ENCODE assay signal across 27 cellular contexts in the genomic region with DNA sequence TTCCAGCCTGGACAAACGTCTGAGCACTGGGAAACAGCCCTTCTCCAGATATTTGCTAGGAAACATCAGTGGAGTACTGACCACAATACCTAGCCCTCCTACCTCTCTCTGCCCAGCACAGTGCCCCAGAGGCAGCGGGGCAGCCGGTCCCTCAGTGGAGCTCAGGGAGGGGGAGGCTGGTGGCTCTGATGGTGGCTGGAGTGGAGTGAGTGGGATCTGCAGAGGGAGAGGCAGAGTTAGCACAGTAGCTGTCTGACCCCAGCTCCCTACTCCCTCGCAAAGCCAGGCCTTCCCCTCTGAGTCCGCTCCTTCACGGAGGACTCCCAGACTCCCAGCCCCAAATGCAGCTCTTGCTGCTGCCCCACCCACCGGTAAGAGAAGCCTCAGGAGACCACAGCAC.
"Had no signal": no experiment of that assay in that cellular context is flagged by ENCODE, and none has a peak within 500 bp of the region (broad histone marks: within the 10 kb centered on the region; RNA-seq: fewer than 3 reads in every experiment).

No MANE protein-coding gene starts in this region.

- H3K4me3 Mint-ChIP-seq: activated CD4-positive, alpha-beta memory T cell treated with anti-CD3 and anti-CD28 coated beads for 36 hours; activated CD4-positive, alpha-beta T cell treated with anti-CD3 and anti-CD28 coated beads, Interleukin-2, amount 10 ng/mL, durations not matched to agents 24 days and 14 days; dendritic cell treated with granulocyte-macrophage colony-stimulating factor and Interleukin-4, amounts not matched to agents 40 ng/mL and 50 ng/mL, for 4 days; endodermal cell; naive thymus-derived CD8-positive, alpha-beta T cell had no signal

- H3K27ac Mint-ChIP-seq: activated CD4-positive, alpha-beta memory T cell treated with anti-CD3 and anti-CD28 coated beads for 36 hours; activated CD4-positive, alpha-beta T cell treated with anti-CD3 and anti-CD28 coated beads, Interleukin-2, amount 10 ng/mL, durations not matched to agents 24 days and 14 days; endodermal cell had no signal

- H3K36me3 Mint-ChIP-seq: activated CD4-positive, alpha-beta memory T cell treated with anti-CD3 and anti-CD28 coated beads for 36 hours; activated naive CD4-positive, alpha-beta T cell treated with anti-CD3 and anti-CD28 coated beads, Interleukin-2, amount 50 U/mL, for 72 hours had no signal

- ATAC-seq: activated CD4-positive, CD25-positive, alpha-beta regulatory T cell treated with anti-CD3 and anti-CD28 coated beads, Interleukin-2, amount 50 U/mL, for 24 hours; activated naive CD4-positive, alpha-beta T cell treated with anti-CD3 and anti-CD28 coated beads, Interleukin-2, amount 50 U/mL, for 72 hours; esophagus mucosa; left colon; naive thymus-derived CD8-positive, alpha-beta T cell; pancreas; right cardiac atrium had no signal

- H3K4me3 ChIP-seq: breast epithelium, pancreas, suprapubic skin, tibial nerve had no signal

- H3K4me1 ChIP-seq: breast epithelium, pancreas had no signal

- H3K27me3 ChIP-seq: breast epithelium, pancreas, suprapubic skin, tibial nerve had no signal

- H3K9me3 Mint-ChIP-seq: activated CD4-positive, alpha-beta memory T cell treated with anti-CD3 and anti-CD28 coated beads for 36 hours; activated CD4-positive, alpha-beta T cell treated with anti-CD3 and anti-CD28 coated beads, Interleukin-2, amount 10 ng/mL, durations not matched to agents 24 days and 14 days; activated naive CD4-positive, alpha-beta T cell treated with anti-CD3 and anti-CD28 coated beads, Interleukin-2, amount 50 U/mL, for 72 hours; dendritic cell treated with granulocyte-macrophage colony-stimulating factor and Interleukin-4, amounts not matched to agents 40 ng/mL and 50 ng/mL, for 4 days; endodermal cell; naive thymus-derived CD8-positive, alpha-beta T cell had no signal

- H3K27ac ChIP-seq: breast epithelium, pancreas, suprapubic skin, VCaP had no signal

- H3K4me1 Mint-ChIP-seq: activated CD4-positive, alpha-beta T cell treated with anti-CD3 and anti-CD28 coated beads, Interleukin-2, amount 10 ng/mL, durations not matched to agents 24 days and 14 days had no signal

- DNase-seq: activated CD4-positive, alpha-beta memory T cell treated with anti-CD3 and anti-CD28 coated beads for 36 hours; activated CD4-positive, alpha-beta T cell treated with anti-CD3 and anti-CD28 coated beads, Interleukin-2, amount 10 ng/mL, durations not matched to agents 24 days and 14 days; activated CD8-positive, alpha-beta memory T cell treated with anti-CD3 and anti-CD28 coated beads, Interleukin-2, amount 50 U/mL, for 4 hours; activated T-cell treated with anti-CD3 and anti-CD28 coated beads, Interleukin-2, amount 50 U/mL, for 1 hour; central memory CD4-positive, alpha-beta T cell; foreskin fibroblast; head of caudate nucleus; hippocampal formation; kidney; left colon; midbrain; naive thymus-derived CD8-positive, alpha-beta T cell; nucleus accumbens; pancreas; right cardiac atrium; stimulated activated CD4-positive, alpha-beta T cell treated with anti-CD3 and anti-CD28 coated beads, Interleukin-15, amount 100 ng/mL, for 24 hours; stimulated activated CD4-positive, alpha-beta T cell treated with anti-CD3 and anti-CD28 coated beads, Interleukin-2, amount 100 ng/mL, for 24 hours; stimulated activated naive CD4-positive, alpha-beta T cell had no signal

- H3K36me3 ChIP-seq: pancreas had no signal

- H3K9me3 ChIP-seq: breast epithelium, pancreas, suprapubic skin, tibial nerve had no signal

- H3K27me3 Mint-ChIP-seq: activated CD4-positive, alpha-beta memory T cell treated with anti-CD3 and anti-CD28 coated beads for 36 hours; activated CD4-positive, alpha-beta T cell treated with anti-CD3 and anti-CD28 coated beads, Interleukin-2, amount 10 ng/mL, durations not matched to agents 24 days and 14 days; dendritic cell treated with granulocyte-macrophage colony-stimulating factor and Interleukin-4, amounts not matched to agents 40 ng/mL and 50 ng/mL, for 4 days; naive thymus-derived CD8-positive, alpha-beta T cell had no signal
